In genomic region chr12:2290516-2291065, GRCh38 we compare ENCODE assay signal across 15 cellular contexts.
DNase-seq lines count a peak whose midpoint lies in the region; ATAC-seq and TF ChIP-seq lines count a peak whose summit lies in the region.
"Had no signal": no experiment of that assay in that cellular context is flagged by ENCODE, and none has a peak within 500 bp of the region (broad histone marks: within the 10 kb centered on the region; RNA-seq: fewer than 3 reads in every experiment).

No MANE protein-coding gene starts in this region.

- DNase-seq in HCT116 (ENCODE audit: low read depth, low spot score) (no peak), endodermal cell (peak; percentile 46), ecto neural progenitor cell (ENCODE audit: low spot score) (no peak)
- DNase-seq in activated naive CD4-positive, alpha-beta T cell treated with anti-CD3 and anti-CD28 coated beads, Interleukin-2, amount 10 ng/mL, durations not matched to agents 7 days and 5 days = no peak
- DNase-seq: COR-L47, EL, HFFc6, NCI-H1048, SHP77 treated with DMSO at 0.1 percent for 48 hours had no signal

- CTCF ChIA-PET in HCT116 (lab: Charles Lee) = interaction anchor here (1.0 to 1.5 kb wide), 2 partner anchors 10 to 14 kb away, joined by 3 to 5 read pairs; no protein-coding TSS in a partner anchor
- CTCF ChIA-PET in activated naive CD4-positive, alpha-beta T cell treated with anti-CD3 and anti-CD28 coated beads, Interleukin-2, amount 10 ng/mL, durations not matched to agents 7 days and 5 days (lab: Charles Lee) = interaction anchor here (1.0 to 2.6 kb wide), 6 partner anchors 9 to 232 kb away, joined by 3 to 11 read pairs (median 4); no protein-coding TSS in a partner anchor

- TF ChIP-seq CTCF in HCT116 (IDR thresholded peaks at IDR 0.05 in 2 of 3, conservative IDR thresholded peaks at IDR 0.05 in 1 of 3; ENCODE audit: borderline replicate concordance in 1 of 3, insufficient read depth in 1 of 3, low read depth in 2 of 3, low read length in 2 of 3) (no peak), endodermal cell (conservative IDR thresholded peaks at IDR 0.05) (no peak)

- BruUV-seq in HCT116 (replicated peaks; lab: Mats Ljungman, UMichigan) = no TSS peak

- no peaks in the 10 kb centered on the region for H3K9me3 ChIP-seq in BLaER1 treated with 17β-estradiol and CSF1 and Interleukin-3, amounts not matched to agents 10 nM and 100 nM (replicated peaks in 1 of 11)
- H3K9me3 ChIP-seq in HCT116 (ENCODE audit: control insufficient read depth in 1 of 2, insufficient read depth in 1 of 2, low read depth in 1 of 2, low read length in 2 of 2) (no peaks in the 10 kb centered on the region), endodermal cell (ENCODE audit: control insufficient read depth, low read length) (no peaks in the 10 kb centered on the region)

- no peak for TF ChIP-seq POLR2A in HCT116 (IDR thresholded peaks at IDR 0.05; ENCODE audit: borderline replicate concordance, extremely low read depth, insufficient read depth, insufficient read length)

- H3K9me3 Mint-ChIP-seq in endodermal cell = no peaks in the 10 kb centered on the region
- H3K9me3 Mint-ChIP-seq in activated naive CD4-positive, alpha-beta T cell treated with anti-CD3 and anti-CD28 coated beads, Interleukin-2, amount 10 ng/mL, durations not matched to agents 7 days and 5 days = no peaks in the 10 kb centered on the region
- H3K9me3 Mint-ChIP-seq: HFFc6 had no signal

- no peak overlapping the region for H3K4me3 ChIP-seq in BLaER1 treated with 17β-estradiol and CSF1 and Interleukin-3, amounts not matched to agents 10 nM and 100 nM
- H3K4me3 ChIP-seq in HCT116 (replicated peaks in 1 of 2; ENCODE audit: low read depth in 1 of 2, low read length in 2 of 2) = no peak overlapping the region
- H3K4me3 ChIP-seq in endodermal cell (ENCODE audit: low read length) = no peak overlapping the region
- no peak overlapping the region for H3K4me3 ChIP-seq in rectal smooth muscle tissue (ENCODE audit: low read length)

- no peaks in the 10 kb centered on the region for H3K36me3 Mint-ChIP-seq in endodermal cell (ENCODE audit: low read depth)
- no peaks in the 10 kb centered on the region for H3K36me3 Mint-ChIP-seq in activated naive CD4-positive, alpha-beta T cell treated with anti-CD3 and anti-CD28 coated beads, Interleukin-2, amount 10 ng/mL, durations not matched to agents 7 days and 5 days

- H3K4me1 Mint-ChIP-seq in endodermal cell = peaks cover 30% of the 10 kb centered on the region
- peaks cover 3% of the 10 kb centered on the region for H3K4me1 Mint-ChIP-seq in activated naive CD4-positive, alpha-beta T cell treated with anti-CD3 and anti-CD28 coated beads, Interleukin-2, amount 10 ng/mL, durations not matched to agents 7 days and 5 days

- POLR2A ChIA-PET in HCT116 (lab: Charles Lee) = no interaction called here

- no peaks in the 10 kb centered on the region for H4K20me1 ChIP-seq in BLaER1 treated with 17β-estradiol and CSF1 and Interleukin-3, amounts not matched to agents 10 nM and 100 nM
- no peaks in the 10 kb centered on the region for H4K20me1 ChIP-seq in HCT116 (ENCODE audit: insufficient read depth)

- no peak overlapping the region for H3K4me3 Mint-ChIP-seq in endodermal cell
- H3K4me3 Mint-ChIP-seq in activated naive CD4-positive, alpha-beta T cell treated with anti-CD3 and anti-CD28 coated beads, Interleukin-2, amount 10 ng/mL, durations not matched to agents 7 days and 5 days = no peak overlapping the region
- H3K4me3 Mint-ChIP-seq: HFFc6 had no signal

- RAD21 ChIA-PET in HCT116 (lab: Charles Lee; ENCODE audit: low non-redundant PET in 1 of 2, low total read pairs in 2 of 2, uncharacterized antibody in 2 of 2, unreplicated experiment in 2 of 2) = no interaction called here

- H3K27ac ChIP-seq in BLaER1 treated with 17β-estradiol and CSF1 and Interleukin-3, amounts not matched to agents 10 nM and 100 nM = peak overlapping the region in 7 of 11 experiments; percentile 13 to 44 (median 22); a peak in 7 of 22 replicates
- H3K27ac ChIP-seq in HCT116 (ENCODE audit: low read depth, low read length) (no peak overlapping the region), endodermal cell (ENCODE audit: low read depth, low read length) (no peak overlapping the region), rectal smooth muscle tissue (ENCODE audit: low read depth, low read length) (peak overlapping the region; percentile 63)
- H3K27ac ChIP-seq: C4-2B, KMS-11 had no signal

- H3K9ac ChIP-seq in BLaER1 treated with 17β-estradiol and CSF1 and Interleukin-3, amounts not matched to agents 10 nM and 100 nM = no peak overlapping the region; a peak in 1 of 22 replicates
- H3K9ac ChIP-seq in HCT116 (ENCODE audit: low read length) (no peak overlapping the region), endodermal cell (ENCODE audit: extremely low read depth, low read length, poor library complexity, severe bottlenecking) (no peak overlapping the region), rectal smooth muscle tissue (ENCODE audit: low read length) (no peak overlapping the region)
- H3K9ac ChIP-seq: KMS-11 had no signal

- peak overlapping the region; percentile 71 for H2AFZ ChIP-seq in HCT116 (ENCODE audit: low read depth, low read length, poor library complexity, severe bottlenecking)

- H3K27me3 Mint-ChIP-seq in endodermal cell (ENCODE audit: insufficient read depth) = no peaks in the 10 kb centered on the region
- peaks cover 16% of the 10 kb centered on the region for H3K27me3 Mint-ChIP-seq in activated naive CD4-positive, alpha-beta T cell treated with anti-CD3 and anti-CD28 coated beads, Interleukin-2, amount 10 ng/mL, durations not matched to agents 7 days and 5 days

- H3K9me2 ChIP-seq in HCT116 (ENCODE audit: insufficient read depth) = no peaks in the 10 kb centered on the region

- ATAC-seq in HCT116 (no peak), GM18502 (IDR thresholded peaks at IDR 0.05; ENCODE audit: poor library complexity, unreplicated experiment) (no peak), GM18909 (IDR thresholded peaks at IDR 0.05; ENCODE audit: poor library complexity, unreplicated experiment) (no peak)

- H3K79me2 ChIP-seq in HCT116 (ENCODE audit: insufficient read depth, low read length) = no peaks in the 10 kb centered on the region

- H3K36me3 ChIP-seq in BLaER1 treated with 17β-estradiol and CSF1 and Interleukin-3, amounts not matched to agents 10 nM and 100 nM = no peaks in the 10 kb centered on the region
- no peaks in the 10 kb centered on the region for H3K36me3 ChIP-seq in HCT116 (ENCODE audit: control insufficient read depth in 1 of 2, insufficient read depth in 2 of 2, low read length in 2 of 2)
- no peaks in the 10 kb centered on the region for H3K36me3 ChIP-seq in endodermal cell (ENCODE audit: control insufficient read depth, insufficient read depth, low read length)
- H3K36me3 ChIP-seq in rectal smooth muscle tissue (ENCODE audit: control insufficient read depth, insufficient read depth, low read length) = no peaks in the 10 kb centered on the region

- peak overlapping the region; percentile 29 to 89 (median 71); a peak in 20 of 22 replicates for H3K4me2 ChIP-seq in BLaER1 treated with 17β-estradiol and CSF1 and Interleukin-3, amounts not matched to agents 10 nM and 100 nM
- no peak overlapping the region for H3K4me2 ChIP-seq in HCT116 (ENCODE audit: low read length)
- H3K4me2 ChIP-seq: KMS-11 had no signal

- H3K27ac Mint-ChIP-seq in endodermal cell = no peak overlapping the region
- no peak overlapping the region for H3K27ac Mint-ChIP-seq in activated naive CD4-positive, alpha-beta T cell treated with anti-CD3 and anti-CD28 coated beads, Interleukin-2, amount 10 ng/mL, durations not matched to agents 7 days and 5 days
- H3K27ac Mint-ChIP-seq: HFFc6 had no signal

- WGBS in endodermal cell (ENCODE audit: insufficient coverage in 1 of 2, insufficient read length in 1 of 2), 2 experiments = 92 to 100% methylated on average over 2 to 6 of the region's 6 CpGs

- no peaks in the 10 kb centered on the region for H3K27me3 ChIP-seq in BLaER1 treated with 17β-estradiol and CSF1 and Interleukin-3, amounts not matched to agents 10 nM and 100 nM
- H3K27me3 ChIP-seq in HCT116 (ENCODE audit: insufficient read depth, low read length) = no peaks in the 10 kb centered on the region
- no peaks in the 10 kb centered on the region for H3K27me3 ChIP-seq in endodermal cell (ENCODE audit: control insufficient read depth, insufficient read depth, low read length, poor library complexity, severe bottlenecking)
- no peaks in the 10 kb centered on the region for H3K27me3 ChIP-seq in rectal smooth muscle tissue (ENCODE audit: control insufficient read depth, insufficient read depth, low read length)

- peaks cover 61 to 100% (median 93%) of the 10 kb centered on the region in 10 experiments for H3K4me1 ChIP-seq in BLaER1 treated with 17β-estradiol and CSF1 and Interleukin-3, amounts not matched to agents 10 nM and 100 nM
- H3K4me1 ChIP-seq in HCT116 (ENCODE audit: control insufficient read depth in 1 of 2, insufficient read depth in 2 of 2, low read length in 2 of 2) (no peaks in the 10 kb centered on the region), endodermal cell (ENCODE audit: control insufficient read depth, insufficient read depth, low read length) (no peaks in the 10 kb centered on the region), rectal smooth muscle tissue (ENCODE audit: control insufficient read depth, insufficient read depth, low read length) (peaks cover 43% of the 10 kb centered on the region)

- intact Hi-C loops in HCT116 (cut with micrococcal nuclease) = no loop called here

- no peak for TF ChIP-seq RAD21 in HCT116 (IDR thresholded peaks at IDR 0.05; ENCODE audit: low read depth)

TF ChIP-seq in HCT116, 20 proteins besides CTCF, POLR2A, EP300 and RAD21 (continues in another document):
- TF ChIP-seq ELF1 (IDR thresholded peaks at IDR 0.05; ENCODE audit: borderline replicate concordance, low read depth) (no peak), SRF (IDR thresholded peaks at IDR 0.05; ENCODE audit: low read depth) (no peak), TCF7L2 (IDR thresholded peaks at IDR 0.05; ENCODE audit: borderline replicate concordance, extremely low read depth, insufficient read depth, insufficient read length) (no peak), ZBTB33 (IDR thresholded peaks at IDR 0.05; ENCODE audit: extremely low read depth, insufficient replicate concordance, low read length) (no peak), SIN3A (IDR thresholded peaks at IDR 0.05; ENCODE audit: low read depth) (no peak)

Comparison
In these comparisons a context has a peak if more than half of its experiments do, and no peak if none do; other contexts are left out.
1. H3K27ac ChIP-seq: peak in BLaER1 treated with 17β-estradiol and CSF1 and Interleukin-3, amounts not matched to agents 10 nM and 100 nM (7 of 11) and rectal smooth muscle tissue (single experiment); none in HCT116 (single experiment) and endodermal cell (single experiment).